ENCODE assay signal across 15 cellular contexts in the genomic region with DNA sequence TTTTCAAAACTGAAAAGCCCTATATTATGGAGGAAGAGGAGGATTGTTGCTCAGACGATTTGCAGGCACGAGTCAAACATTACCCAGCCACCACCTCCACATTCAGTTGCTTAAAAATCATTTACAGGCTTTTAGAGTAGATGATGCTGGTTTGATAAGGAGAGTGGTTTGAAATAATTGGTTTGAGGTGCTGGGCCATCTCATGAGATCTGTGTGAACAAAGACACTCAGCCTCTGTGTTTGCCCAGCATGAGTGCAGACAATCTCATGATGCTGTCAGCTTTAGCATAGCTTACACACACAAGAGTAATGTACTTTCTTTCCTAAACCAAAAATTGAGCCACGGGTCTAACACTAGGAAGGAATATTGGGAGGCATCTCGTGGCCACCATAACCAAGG. TPM values are rescaled to one million over a fixed set of nuclear protein-coding genes. Genes with fewer than 3 reads are reported as not detected.
A peak's percentile ranks its signal among the peaks of the same experiment; 100 is the strongest.
DNase-seq lines count a peak whose midpoint lies in the region; ATAC-seq and TF ChIP-seq lines count a peak whose summit lies in the region.
"Had no signal": no experiment of that assay in that cellular context is flagged by ENCODE, and none has a peak within 500 bp of the region (broad histone marks: within the 10 kb centered on the region; RNA-seq: fewer than 3 reads in every experiment).

No MANE protein-coding gene starts in this region.

- peaks cover 70 to 82% (median 79%) of the 10 kb centered on the region in 11 experiments for H3K36me3 ChIP-seq in BLaER1 treated with 17β-estradiol and CSF1 and Interleukin-3, amounts not matched to agents 10 nM and 100 nM
- peaks cover 12% of the 10 kb centered on the region for H3K36me3 ChIP-seq in CD4-positive, alpha-beta memory T cell (ENCODE audit: insufficient read depth, low read length)
- H3K36me3 ChIP-seq in hepatocyte (replicated peaks; ENCODE audit: insufficient read depth, low read depth) = no peaks in the 10 kb centered on the region

- H3K4me3 Mint-ChIP-seq in CD4-positive, alpha-beta memory T cell = peak overlapping the region in 2 of 8 donors; percentile 10 to 20
- no peak overlapping the region for H3K4me3 Mint-ChIP-seq in T-cell
- no peak overlapping the region for H3K4me3 Mint-ChIP-seq in dendritic cell treated with granulocyte-macrophage colony-stimulating factor and Interleukin-4, amounts not matched to agents 40 ng/mL and 50 ng/mL, for 4 days

- DNase-seq in CD4-positive, alpha-beta memory T cell = no peak
- DNase-seq in T-cell (no peak), hepatocyte (ENCODE audit: low spot score) (no peak), Right ventricle myocardium inferior (ENCODE audit: missing footprints) (no peak)
- no peak for DNase-seq in stimulated activated CD4-positive, alpha-beta T cell treated with anti-CD3 and anti-CD28 coated beads, Interleukin-1b, Interleukin-23, amount 100 ng/mL, for 48 hours
- DNase-seq: activated CD4-positive, CD25-positive, alpha-beta regulatory T cell; DMS53; NCI-H1694 treated with DMSO at 0.1 percent for 48 hours; NCI-H510A had no signal

- 67% methylated on average over 4 of the region's 4 CpGs for WGBS in hepatocyte (ENCODE audit: low lambda C conversion rate, missing lambda C conversion rate)

- H3K27me3 ChIP-seq in BLaER1 treated with 17β-estradiol and CSF1 and Interleukin-3, amounts not matched to agents 10 nM and 100 nM = no peaks in the 10 kb centered on the region
- no peaks in the 10 kb centered on the region for H3K27me3 ChIP-seq in CD4-positive, alpha-beta memory T cell (ENCODE audit: insufficient read depth, low read length)
- no peaks in the 10 kb centered on the region for H3K27me3 ChIP-seq in hepatocyte

- no peaks in the 10 kb centered on the region for H3K9me3 ChIP-seq in BLaER1 treated with 17β-estradiol and CSF1 and Interleukin-3, amounts not matched to agents 10 nM and 100 nM (replicated peaks in 1 of 11)
- H3K9me3 ChIP-seq in CD4-positive, alpha-beta memory T cell (ENCODE audit: control insufficient read depth in 1 of 2, low read length in 2 of 2) = no peaks in the 10 kb centered on the region
- H3K9me3 ChIP-seq in hepatocyte (ENCODE audit: low read depth) = no peaks in the 10 kb centered on the region

- peak overlapping the region; percentile 9 to 99 (median 98) for H3K4me2 ChIP-seq in BLaER1 treated with 17β-estradiol and CSF1 and Interleukin-3, amounts not matched to agents 10 nM and 100 nM
- no peak overlapping the region for H3K4me2 ChIP-seq in hepatocyte

- H4K20me1 ChIP-seq in BLaER1 treated with 17β-estradiol and CSF1 and Interleukin-3, amounts not matched to agents 10 nM and 100 nM = peaks cover 17 to 71% (median 69%) of the 10 kb centered on the region in 11 experiments; a peak in 20 of 22 replicates
- H4K20me1 ChIP-seq in hepatocyte (ENCODE audit: insufficient read depth, poor library complexity, severe bottlenecking) = no peaks in the 10 kb centered on the region

- H3K9me3 Mint-ChIP-seq in CD4-positive, alpha-beta memory T cell = no peaks in the 10 kb centered on the region
- no peaks in the 10 kb centered on the region for H3K9me3 Mint-ChIP-seq in T-cell
- H3K9me3 Mint-ChIP-seq in dendritic cell treated with granulocyte-macrophage colony-stimulating factor and Interleukin-4, amounts not matched to agents 40 ng/mL and 50 ng/mL, for 4 days = no peaks in the 10 kb centered on the region

- H3K36me3 Mint-ChIP-seq in CD4-positive, alpha-beta memory T cell = peaks cover 19 to 36% of the 10 kb centered on the region in 2 donors
- H3K36me3 Mint-ChIP-seq in T-cell = peaks cover 29% of the 10 kb centered on the region
- peaks cover 79% of the 10 kb centered on the region for H3K36me3 Mint-ChIP-seq in dendritic cell treated with granulocyte-macrophage colony-stimulating factor and Interleukin-4, amounts not matched to agents 40 ng/mL and 50 ng/mL, for 4 days (ENCODE audit: low read depth)

- intact Hi-C loops in CD4-positive, alpha-beta memory T cell (cut with micrococcal nuclease) = no loop called here
- intact Hi-C loops in dendritic cell treated with granulocyte-macrophage colony-stimulating factor and Interleukin-4, amounts not matched to agents 40 ng/mL and 50 ng/mL, for 4 days (cut with micrococcal nuclease) = no loop called here
- intact Hi-C loops in Right ventricle myocardium inferior (cut with DNase I) = no loop called here

- H3K27ac Mint-ChIP-seq in CD4-positive, alpha-beta memory T cell = peak overlapping the region in 5 of 7 donors; percentile 31 to 94 (median 53)
- H3K27ac Mint-ChIP-seq in T-cell = peak overlapping the region; percentile 31 to 65
- peak overlapping the region; percentile 91 for H3K27ac Mint-ChIP-seq in dendritic cell treated with granulocyte-macrophage colony-stimulating factor and Interleukin-4, amounts not matched to agents 40 ng/mL and 50 ng/mL, for 4 days

- no peaks in the 10 kb centered on the region for H3K9me2 ChIP-seq in hepatocyte (replicated peaks; ENCODE audit: insufficient read depth)

- H3K9ac ChIP-seq in BLaER1 treated with 17β-estradiol and CSF1 and Interleukin-3, amounts not matched to agents 10 nM and 100 nM = peak overlapping the region in 4 of 11 experiments; percentile 2 to 46 (median 12); a peak in 4 of 22 replicates

- peaks cover 33 to 54% (median 40%) of the 10 kb centered on the region in 4 donors for H3K4me1 Mint-ChIP-seq in CD4-positive, alpha-beta memory T cell
- peaks cover 45 to 57% (median 49%) of the 10 kb centered on the region in 3 donors for H3K4me1 Mint-ChIP-seq in T-cell
- H3K4me1 Mint-ChIP-seq in dendritic cell treated with granulocyte-macrophage colony-stimulating factor and Interleukin-4, amounts not matched to agents 40 ng/mL and 50 ng/mL, for 4 days (ENCODE audit: low read depth) = peaks cover 69% of the 10 kb centered on the region

- no peaks in the 10 kb centered on the region for H3K27me3 Mint-ChIP-seq in CD4-positive, alpha-beta memory T cell
- H3K27me3 Mint-ChIP-seq in T-cell = no peaks in the 10 kb centered on the region
- H3K27me3 Mint-ChIP-seq in dendritic cell treated with granulocyte-macrophage colony-stimulating factor and Interleukin-4, amounts not matched to agents 40 ng/mL and 50 ng/mL, for 4 days = no peaks in the 10 kb centered on the region

- H3K4me1 ChIP-seq in BLaER1 treated with 17β-estradiol and CSF1 and Interleukin-3, amounts not matched to agents 10 nM and 100 nM = peaks cover 49 to 92% (median 72%) of the 10 kb centered on the region in 10 experiments
- peaks cover 34% of the 10 kb centered on the region for H3K4me1 ChIP-seq in CD4-positive, alpha-beta memory T cell (ENCODE audit: insufficient read depth, low read length)
- H3K4me1 ChIP-seq in hepatocyte (ENCODE audit: insufficient read depth) = peaks cover 16% of the 10 kb centered on the region

- CTCF ChIA-PET in CD4-positive, alpha-beta memory T cell (lab: Charles Lee; ENCODE audit: partially characterized antibody) = no interaction called here
- CTCF ChIA-PET in T-cell (lab: Charles Lee) = interaction anchor here in 1 of 2 donors (1.1 kb wide), 1 partner anchor 35 kb away, joined by 3 read pairs; no protein-coding TSS in a partner anchor

- no peaks in the 10 kb centered on the region for H3K79me2 ChIP-seq in hepatocyte

- H3K4me3 ChIP-seq in BLaER1 treated with 17β-estradiol and CSF1 and Interleukin-3, amounts not matched to agents 10 nM and 100 nM = peak overlapping the region in 2 of 10 experiments; percentile 6 to 69; a peak in 1 of 20 replicates
- no peak overlapping the region for H3K4me3 ChIP-seq in CD4-positive, alpha-beta memory T cell (ENCODE audit: low read length in 2 of 2)
- H3K4me3 ChIP-seq in hepatocyte = no peak overlapping the region
- H3K4me3 ChIP-seq: coronary artery had no signal

- peak overlapping the region in 9 of 11 experiments; percentile 6 to 97 (median 33); a peak in 9 of 22 replicates for H3K27ac ChIP-seq in BLaER1 treated with 17β-estradiol and CSF1 and Interleukin-3, amounts not matched to agents 10 nM and 100 nM
- H3K27ac ChIP-seq in CD4-positive, alpha-beta memory T cell (ENCODE audit: low read depth, low read length) = no peak overlapping the region
- no peak overlapping the region for H3K27ac ChIP-seq in hepatocyte

- no peak overlapping the region for H2AFZ ChIP-seq in hepatocyte

- POLR2A ChIA-PET in CD4-positive, alpha-beta memory T cell (lab: Charles Lee; ENCODE audit: partially characterized antibody) = no interaction called here
- POLR2A ChIA-PET in T-cell (lab: Charles Lee) = no interaction called here

- ATAC-seq in T-cell (replicated peaks in 1 of 4) (no peak), Right ventricle myocardium inferior (no peak)

- TF ChIP-seq CTCF in hepatocyte (IDR thresholded peaks at IDR 0.05; ENCODE audit: poor library complexity) = no peak

RNA-seq across cellular contexts. Expression of a gene that starts 4.3 kb away (rescaled TPM):
- total RNA-seq in CD4-positive, alpha-beta memory T cell = 10 to 100 TPM; 15.1 to 15.6 TPM
- 10 to 100 TPM; 17.7 to 18.5 TPM for polyA plus RNA-seq in CD4-positive, alpha-beta memory T cell
- total RNA-seq in T-cell = 10 to 100 TPM in 4 of 5 donors, 1 to 10 TPM in 1; 9.9 to 18.1 (median 13.6) TPM
- total RNA-seq in hepatocyte = 10.5 and 19.3 TPM in 2 replicates
- polyA plus RNA-seq in hepatocyte = 13.5 and 20.7 TPM in 2 replicates
- 22.4 TPM for total RNA-seq in Right ventricle myocardium inferior

RNA-seq across cellular contexts. Expression of a gene that starts 32.2 kb away (rescaled TPM):
- total RNA-seq in CD4-positive, alpha-beta memory T cell = under 1 TPM in 1 of 2 experiments, not detected in 1; 0.25 TPM
- polyA plus RNA-seq in CD4-positive, alpha-beta memory T cell = not detected
- total RNA-seq in T-cell (under 1 TPM in 4 of 5 donors, not detected in 1; 0.33 to 0.72 (median 0.39) TPM), hepatocyte (not detected in 2 replicates), Right ventricle myocardium inferior (not detected)
- not detected in 2 replicates for polyA plus RNA-seq in hepatocyte
- total RNA-seq: frontal cortex, myocyte had no signal

RNA-seq across cellular contexts. Expression of a gene that starts 37.7 kb away (rescaled TPM):
- total RNA-seq in CD4-positive, alpha-beta memory T cell = under 1 TPM in 1 of 2 experiments, not detected in 1; 0.17 TPM
- under 1 TPM in 1 of 2 donors, not detected in 1; 0.40 TPM for polyA plus RNA-seq in CD4-positive, alpha-beta memory T cell
- total RNA-seq in T-cell = 1 to 10 TPM in 1 of 5 donors, under 1 TPM in 4; 0.15 to 1.1 (median 0.29) TPM
- 1.4 and 2.4 TPM in 2 replicates for total RNA-seq in hepatocyte
- 5.8 and 10.6 TPM in 2 replicates for polyA plus RNA-seq in hepatocyte
- total RNA-seq in Right ventricle myocardium inferior = 1.6 TPM

RNA-seq across cellular contexts. Expression of a gene that starts 41.7 kb away (rescaled TPM):
- total RNA-seq in CD4-positive, alpha-beta memory T cell = not detected
- not detected for polyA plus RNA-seq in CD4-positive, alpha-beta memory T cell
- total RNA-seq in T-cell (not detected), hepatocyte (not detected in 2 replicates), Right ventricle myocardium inferior (not detected)
- polyA plus RNA-seq in hepatocyte = not detected in 2 replicates
- total RNA-seq: frontal cortex, myocyte, pulmonary artery endothelial cell had no signal

Comparison
In these comparisons a context has a peak if more than half of its experiments do, and no peak if none do; other contexts are left out.
1. H3K27ac ChIP-seq: peak in BLaER1 treated with 17β-estradiol and CSF1 and Interleukin-3, amounts not matched to agents 10 nM and 100 nM (9 of 11); none in CD4-positive, alpha-beta memory T cell (single experiment) and hepatocyte (single experiment).
2. Peak in every context shown above with its lines, with median percentiles within 50 percentile points of each other: H3K27ac Mint-ChIP-seq.